ENCODE assay signal across 9 cellular contexts in genomic region chr16:23155445-23156049, GRCh38. TPM values are rescaled to one million over a fixed set of nuclear protein-coding genes. Genes with fewer than 3 reads are reported as not detected.
DNase-seq lines count a peak whose midpoint lies in the region; ATAC-seq, FAIRE-seq and TF ChIP-seq lines count a peak whose summit lies in the region.
"Had no signal": no experiment of that assay in that cellular context is flagged by ENCODE, and none has a peak within 500 bp of the region (broad histone marks: within the 10 kb centered on the region; RNA-seq: fewer than 3 reads in every experiment).

No MANE protein-coding gene starts in this region.

- no peak overlapping the region for H2BK15ac ChIP-seq in H1 (ENCODE audit: low read length)

- no peak overlapping the region for H4K91ac ChIP-seq in H1 (replicated peaks; ENCODE audit: insufficient read length, low read length)

- H3K18ac ChIP-seq in H1 (ENCODE audit: extremely low read depth, low read length): no peak overlapping the region

- H3K14ac ChIP-seq in H1 (ENCODE audit: insufficient read length): no peak overlapping the region

- no peaks in the 10 kb centered on the region; the same call in 1 of the 2 replicates for H3K23me2 ChIP-seq in H1 (ENCODE audit: low read depth, low read length)

- no peaks in the 10 kb centered on the region for H4K20me1 ChIP-seq in H1 (replicated peaks in 1 of 2; ENCODE audit: control insufficient read depth in 1 of 2, insufficient read depth in 2 of 2, low read length in 2 of 2)

- no peak overlapping the region for H2AFZ ChIP-seq in H1 (ENCODE audit: low read length)

- H4K8ac ChIP-seq in H1 (ENCODE audit: extremely low read depth, insufficient read depth, low read length): no peak overlapping the region

- no peak for TF ChIP-seq EP300 in H1 (IDR thresholded peaks at IDR 0.05; ENCODE audit: borderline replicate concordance in 1 of 2, low read depth in 2 of 2, low read length in 2 of 2)

- H3K4me3 ChIP-seq in H1 (ENCODE audit: extremely low read depth in 1 of 4, insufficient read depth in 2 of 4, low read depth in 3 of 4, low read length in 4 of 4) (no peak overlapping the region), pancreas (no peak overlapping the region)

- H3K27me3 ChIP-seq in H1 (replicated peaks in 1 of 4; ENCODE audit: control insufficient read depth in 3 of 4, extremely low read depth in 1 of 4, insufficient read depth in 3 of 4, low read length in 3 of 4) (peaks cover 0 to 3% (median 1%) of the 10 kb centered on the region in 4 experiments; a peak in 1 of 7 replicates), pancreas (no peaks in the 10 kb centered on the region)

- H3K79me1 ChIP-seq in H1 (ENCODE audit: low read depth, low read length): no peaks in the 10 kb centered on the region

- CTCF ChIA-PET in H1 (lab: Charles Lee; ENCODE audit: partially characterized antibody): interaction anchor here (0.9 to 1.9 kb wide), 4 partner anchors 14 to 279 kb away, joined by 3 to 5 read pairs (median 4); no protein-coding TSS in a partner anchor

- DNase-seq in NCI-H510A treated with DMSO at 0.1 percent for 48 hours (lab: John Stamatoyannopoulos, UW): peak; percentile 12
- no peak for DNase-seq in NCI-H510A (lab: John Stamatoyannopoulos, UW)
- peak; percentile 35 for DNase-seq in NCI-H69 (lab: John Stamatoyannopoulos, UW)
- peak in 1 of 2 experiments; percentile 49 for DNase-seq in H1 (ENCODE audit: low read depth in 1 of 2, low spot score in 2 of 2)
- DNase-seq in pancreas: peak in 3 of 6 donors; percentile 20 to 34 (median 29)
- no peak for DNase-seq in NCI-H524 treated with DMSO at 0.1 percent for 48 hours (lab: John Stamatoyannopoulos, UW)
- no peak for DNase-seq in NCI-H1092 (lab: John Stamatoyannopoulos, UW)
- no peak for DNase-seq in caudate nucleus (lab: John Stamatoyannopoulos, UW)

- H3K27ac ChIP-seq in H1 (ENCODE audit: low read depth, low read length): no peak overlapping the region
- H3K27ac ChIP-seq in pancreas: no peak overlapping the region
- H3K27ac ChIP-seq in caudate nucleus (ENCODE audit: low read depth, low read length): no peak overlapping the region

- no peak overlapping the region for H2BK12ac ChIP-seq in H1 (ENCODE audit: low read depth, low read length)

- H2BK120ac ChIP-seq in H1 (replicated peaks; ENCODE audit: low read depth, low read length): no peak overlapping the region

- TF ChIP-seq POLR2A in H1 (IDR thresholded peaks at IDR 0.05; ENCODE audit: control extremely low read depth in 1 of 2, low read depth in 2 of 2, low read length in 2 of 2): no peak

- no peak overlapping the region for H4K5ac ChIP-seq in H1 (ENCODE audit: insufficient read length, low read depth, low read length)

- TF ChIP-seq CTCF in H1 (IDR thresholded peaks at IDR 0.05; ENCODE audit: control extremely low read depth in 1 of 3, insufficient read depth in 1 of 3, low read depth in 1 of 3, low read length in 3 of 3): peak; percentile 44 to 78 (median 73)
- TF ChIP-seq CTCF in pancreas (IDR thresholded peaks at IDR 0.05): peak in 1 of 4 donors; percentile 9

- H3K56ac ChIP-seq in H1 (replicated peaks; ENCODE audit: insufficient read length, low read depth, low read length): no peak overlapping the region

- H3K9me3 ChIP-seq in H1 (ENCODE audit: insufficient read depth in 2 of 2, low read depth in 1 of 2, low read length in 1 of 2) (0 out of 4 replicates have a peak, but pooled peaks cover 0 to 4% of the 10 kb centered on the region in 2 experiments), pancreas (no peaks in the 10 kb centered on the region)

- WGBS in H1 (ENCODE audit: extremely low coverage in 1 of 2, insufficient coverage in 1 of 2, insufficient read length in 1 of 2, insufficient replicate concordance in 2 of 2, low coverage in 1 of 2, low lambda C conversion rate in 2 of 2, missing lambda C conversion rate in 1 of 2), 2 experiments: 42% methylated on average over 7 of the region's 7 CpGs; no CpG with 5 or more reads in 1 of the 2 experiments
- 17 to 21% methylated on average over 7 of the region's 7 CpGs for WGBS in pancreas, 2 donors

- no peak overlapping the region for H2BK20ac ChIP-seq in H1 (ENCODE audit: low read length)

- intact Hi-C loops in pancreas (cut with DNase I): no loop called here

- no peak overlapping the region for H3K9ac ChIP-seq in H1 (replicated peaks in 1 of 4; ENCODE audit: extremely low read depth in 1 of 4, low read depth in 3 of 4, low read length in 3 of 4)

- POLR2A ChIA-PET in H1 (lab: Charles Lee; ENCODE audit: partially characterized antibody): interaction anchor here (0.6 kb wide), 1 partner anchor 364 kb away, joined by 3 read pairs; no protein-coding TSS in a partner anchor

- no peak overlapping the region for H2AK5ac ChIP-seq in H1 (ENCODE audit: low read depth, low read length)

- FAIRE-seq in H1 (lab: Jason Lieb, UNC): no peak
- FAIRE-seq in pancreas (lab: Jason Lieb, UNC): no peak

- H3K79me2 ChIP-seq in H1 (ENCODE audit: control insufficient read depth in 1 of 2, insufficient read depth in 2 of 2, low read length in 2 of 2): no peaks in the 10 kb centered on the region

- H2BK5ac ChIP-seq in H1 (ENCODE audit: low read depth, low read length): no peak overlapping the region

- H3K36me3 ChIP-seq in H1 (ENCODE audit: control insufficient read depth in 2 of 4, insufficient read depth in 4 of 4, low read length in 3 of 4) (no peaks in the 10 kb centered on the region), pancreas (no peaks in the 10 kb centered on the region)

- H3K4ac ChIP-seq in H1 (replicated peaks; ENCODE audit: insufficient read length, low read depth, low read length): no peak overlapping the region

- no peaks in the 10 kb centered on the region; a peak in 1 of 7 replicates for H3K4me1 ChIP-seq in H1 (replicated peaks in 1 of 4; ENCODE audit: control insufficient read depth in 3 of 4, insufficient read depth in 4 of 4, low read length in 3 of 4)
- no peaks in the 10 kb centered on the region for H3K4me1 ChIP-seq in pancreas

- ATAC-seq in pancreas: peak; percentile 73 to 97 (median 90)

- TF ChIP-seq RAD21 in H1 (IDR thresholded peaks at IDR 0.05 in 1 of 2, conservative IDR thresholded peaks at IDR 0.05 in 1 of 2; ENCODE audit: low read depth in 2 of 2, low read length in 2 of 2): peak; percentile 41 to 57; a peak in 3 of 4 replicates

- H3K23ac ChIP-seq in H1 (ENCODE audit: insufficient read length): no peak overlapping the region

- no peak overlapping the region for H3K4me2 ChIP-seq in H1 (ENCODE audit: insufficient read depth in 1 of 2, low read depth in 2 of 2, low read length in 2 of 2)

TF ChIP-seq in H1, 55 proteins besides CTCF, POLR2A, EP300 and RAD21:
- TF ChIP-seq TAF1 (IDR thresholded peaks at IDR 0.05; ENCODE audit: low read depth, low read length): no peak
- TF ChIP-seq CREB1 (IDR thresholded peaks at IDR 0.05): no peak
- TF ChIP-seq ATF3 (IDR thresholded peaks at IDR 0.05; ENCODE audit: insufficient read depth, low read depth, low read length): no peak
- TF ChIP-seq KDM1A (IDR thresholded peaks at IDR 0.05; ENCODE audit: borderline replicate concordance, low read length): peak; percentile 32; the same call in 1 of the 2 replicates
- no peak for TF ChIP-seq ASH2L (IDR thresholded peaks at IDR 0.05; ENCODE audit: low read length)
- TF ChIP-seq TCF12 (IDR thresholded peaks at IDR 0.05; ENCODE audit: low read depth, low read length): no peak
- TF ChIP-seq E2F6 (IDR thresholded peaks at IDR 0.05): no peak
TF ChIP-seq in H1: peak in this region for 1.

RNA-seq across cellular contexts. Expression of gene USP31, which starts 6.3 kb away (rescaled TPM):
- 17.0 and 19.0 TPM in 2 replicates for total RNA-seq in H1 (2021; fragmentation: NEBNext Ultra II Directional; extraction: Animal tissue kit (Norgen Biotek cat#: 25700))
- polyA plus RNA-seq in H1 (2011; rRNA removed) (6.2 and 6.7 TPM in 2 replicates), pancreas (1 to 10 TPM; 1.9 to 6.0 TPM)
- 6.3 TPM for polyA plus RNA-seq in H1 (2011; cell fraction: cytosol; rRNA removed)
- polyA plus RNA-seq in H1 (2011; cell fraction: nucleus; rRNA removed): 16.1 TPM
- polyA plus RNA-seq in H1 (2012, experiment 1 of 2): 4.6 to 6.1 TPM (median 5.8 TPM) in 4 replicates
- 1.4 TPM for polyA plus RNA-seq in H1 (2012, experiment 2 of 2)
- 7.4 TPM for polyA plus RNA-seq in H1 (2013, experiment 1 of 2)
- 7.4 TPM for polyA plus RNA-seq in H1 (2013, experiment 2 of 2)
- 33.4 and 34.7 TPM in 2 replicates for polyA minus RNA-seq in H1 (2011; rRNA and poly(A)+ RNA removed)
- 15.4 TPM for polyA minus RNA-seq in H1 (2011; cell fraction: cytosol; rRNA and poly(A)+ RNA removed)
- 40.4 TPM for polyA minus RNA-seq in H1 (2011; cell fraction: nucleus; rRNA and poly(A)+ RNA removed)
- total RNA-seq in pancreas: 1 to 10 TPM; 4.6 to 10.0 (median 5.7) TPM

RNA-seq across cellular contexts. Expression of gene SCNN1G, which starts 27.0 kb away (rescaled TPM):
- 0.99 and 1.1 TPM in 2 replicates for total RNA-seq in H1 (2021; fragmentation: NEBNext Ultra II Directional; extraction: Animal tissue kit (Norgen Biotek cat#: 25700))
- polyA plus RNA-seq in H1 (2011; rRNA removed) (0.73 and 1.9 TPM in 2 replicates), pancreas (1 to 10 TPM; 4.8 to 6.2 TPM)
- 1.0 TPM for polyA plus RNA-seq in H1 (2011; cell fraction: cytosol; rRNA removed)
- 1.3 TPM for polyA plus RNA-seq in H1 (2011; cell fraction: nucleus; rRNA removed)
- polyA plus RNA-seq in H1 (2012, experiment 1 of 2): 1.1 to 1.7 TPM (median 1.4 TPM) in 4 replicates
- 0.73 TPM for polyA plus RNA-seq in H1 (2012, experiment 2 of 2)
- polyA plus RNA-seq in H1 (2013, experiment 1 of 2): 0.41 TPM
- polyA plus RNA-seq in H1 (2013, experiment 2 of 2): 0.33 TPM
- polyA minus RNA-seq in H1 (2011; rRNA and poly(A)+ RNA removed): 1.7 and 2.0 TPM in 2 replicates
- polyA minus RNA-seq in H1 (2011; cell fraction: cytosol; rRNA and poly(A)+ RNA removed): 1.2 TPM
- polyA minus RNA-seq in H1 (2011; cell fraction: nucleus; rRNA and poly(A)+ RNA removed): 1.1 TPM
- 1 to 10 TPM in 5 of 6 donors, under 1 TPM in 1; 0.60 to 8.9 (median 2.4) TPM for total RNA-seq in pancreas
- polyA plus RNA-seq: neural cell had no signal

Comparison
In these comparisons a context has a peak if more than half of its experiments do, and no peak if none do; other contexts are left out.
1. DNase-seq: peak in NCI-H510A treated with DMSO at 0.1 percent for 48 hours (single experiment) and NCI-H69 (single experiment); none in NCI-H510A (single experiment), NCI-H524 treated with DMSO at 0.1 percent for 48 hours (single experiment), NCI-H1092 (single experiment) and caudate nucleus (0 of 61).